Comparison of ENCODE assay signal across 1 cellular context in genomic region chr10:46377651-46378050, GRCh38. TPM values are rescaled to one million over a fixed set of nuclear protein-coding genes. Genes with fewer than 3 reads are reported as not detected.
"Had no signal": no experiment of that assay in that cellular context is flagged by ENCODE, and none has a peak within 500 bp of the region (broad histone marks: within the 10 kb centered on the region; RNA-seq: fewer than 3 reads in every experiment).

No MANE protein-coding gene starts in this region.

RNA-seq across cellular contexts. Expression of gene ANXA8L1, which starts 2.1 kb away (rescaled TPM):
- total RNA-seq: activated naive CD4-positive, alpha-beta T cell treated with anti-CD3 and anti-CD28 coated beads, Interleukin-2, amount 50 U/mL, for 72 hours had no signal
